ENCODE assay signal across 13 cellular contexts in genomic region chr3:53822331-53822741, GRCh38. TPM values are rescaled to one million over a fixed set of nuclear protein-coding genes. Genes with fewer than 3 reads are reported as not detected.
"Had no signal": no experiment of that assay in that cellular context is flagged by ENCODE, and none has a peak within 500 bp of the region (broad histone marks: within the 10 kb centered on the region; RNA-seq: fewer than 3 reads in every experiment).

No MANE protein-coding gene starts in this region.

- H3K9me3 Mint-ChIP-seq: activated CD4-positive, alpha-beta T cell treated with anti-CD3 and anti-CD28 coated beads, Interleukin-2, amount 10 ng/mL, durations not matched to agents 24 days and 14 days; activated naive CD8-positive, alpha-beta T cell treated with anti-CD3 and anti-CD28 coated beads, Interleukin-2, amount 10 ng/mL, durations not matched to agents 7 days and 5 days; activated T-cell treated with anti-CD3 and anti-CD28 coated beads, Interleukin-2, amount 50 U/mL, for 72 hours had no signal

- H3K4me3 Mint-ChIP-seq: activated CD4-positive, alpha-beta T cell treated with anti-CD3 and anti-CD28 coated beads, Interleukin-2, amount 10 ng/mL, durations not matched to agents 24 days and 14 days; activated naive CD8-positive, alpha-beta T cell treated with anti-CD3 and anti-CD28 coated beads, Interleukin-2, amount 10 ng/mL, durations not matched to agents 7 days and 5 days; activated T-cell treated with anti-CD3 and anti-CD28 coated beads, Interleukin-2, amount 50 U/mL, for 72 hours had no signal

- DNase-seq: activated CD4-positive, alpha-beta T cell treated with anti-CD3 and anti-CD28 coated beads, Interleukin-2, amount 10 ng/mL, durations not matched to agents 24 days and 14 days; activated CD4-positive, CD25-positive, alpha-beta regulatory T cell; activated naive CD8-positive, alpha-beta T cell treated with anti-CD3 and anti-CD28 coated beads, Interleukin-2, amount 10 ng/mL, durations not matched to agents 7 days and 5 days; activated T-cell treated with anti-CD3 and anti-CD28 coated beads, Interleukin-2, amount 50 U/mL, for 72 hours; kidney glomerular epithelial cell; stimulated activated CD4-positive, alpha-beta T cell treated with anti-CD3 and anti-CD28 coated beads, Interleukin-4, amount 100 ng/mL, for 4 hours; stimulated activated CD8-positive, alpha-beta memory T cell treated with anti-CD3 and anti-CD28 coated beads, Interleukin-4, amount 100 ng/mL, for 48 hours; stimulated activated naive CD4-positive, alpha-beta T cell treated with Interleukin-2 at 50 U/mL for 16 hours had no signal

- H3K4me1 ChIP-seq: breast epithelium, upper lobe of right lung had no signal

- H3K9me3 ChIP-seq: breast epithelium, thoracic aorta, upper lobe of right lung had no signal

- H3K27me3 ChIP-seq: breast epithelium, upper lobe of right lung had no signal

- ATAC-seq: activated T-cell treated with anti-CD3 and anti-CD28 coated beads, Interleukin-2, amount 50 U/mL, for 72 hours; upper lobe of right lung had no signal

- H3K27ac ChIP-seq: breast epithelium, skin epidermis, thoracic aorta, upper lobe of right lung had no signal

- H3K4me3 ChIP-seq: breast epithelium, skin epidermis, thoracic aorta, upper lobe of right lung had no signal

- H3K36me3 Mint-ChIP-seq: activated naive CD8-positive, alpha-beta T cell treated with anti-CD3 and anti-CD28 coated beads, Interleukin-2, amount 10 ng/mL, durations not matched to agents 7 days and 5 days had no signal

- H3K4me1 Mint-ChIP-seq: activated CD4-positive, alpha-beta T cell treated with anti-CD3 and anti-CD28 coated beads, Interleukin-2, amount 10 ng/mL, durations not matched to agents 24 days and 14 days had no signal

- H3K27ac Mint-ChIP-seq: activated CD4-positive, alpha-beta T cell treated with anti-CD3 and anti-CD28 coated beads, Interleukin-2, amount 10 ng/mL, durations not matched to agents 24 days and 14 days; activated naive CD8-positive, alpha-beta T cell treated with anti-CD3 and anti-CD28 coated beads, Interleukin-2, amount 10 ng/mL, durations not matched to agents 7 days and 5 days; activated T-cell treated with anti-CD3 and anti-CD28 coated beads, Interleukin-2, amount 50 U/mL, for 72 hours had no signal

- H3K36me3 ChIP-seq: thoracic aorta had no signal

RNA-seq across cellular contexts. Expression of gene IL17RB, which starts 24.0 kb away (rescaled TPM):
- total RNA-seq: glomerular endothelial cell had no signal
